In the genomic region with DNA sequence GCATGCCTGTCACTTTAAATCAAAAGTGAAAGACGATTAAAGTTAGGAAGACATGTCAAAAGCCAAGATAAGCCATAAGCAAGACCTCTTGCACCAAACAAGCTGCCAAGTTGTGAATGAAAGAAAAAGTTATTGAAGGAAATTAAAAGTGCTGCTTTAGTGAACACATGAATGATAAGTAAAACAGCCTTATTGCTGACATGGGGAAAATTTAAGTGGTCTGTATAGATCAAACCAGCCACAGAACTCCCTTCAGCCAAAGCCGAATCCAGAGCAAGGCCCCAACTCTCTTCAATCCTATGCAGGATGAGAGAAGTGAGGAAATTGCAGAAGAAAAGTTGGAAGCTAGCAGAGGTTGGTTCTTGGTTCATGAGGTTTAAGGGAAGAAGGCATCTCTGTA, we compare ENCODE assay signal across 23 cellular contexts. TPM values are rescaled to one million over a fixed set of nuclear protein-coding genes. Genes with fewer than 3 reads are reported as not detected.
DNase-seq lines count a peak whose midpoint lies in the region; ATAC-seq, FAIRE-seq and TF ChIP-seq lines count a peak whose summit lies in the region.
"Had no signal": no experiment of that assay in that cellular context is flagged by ENCODE, and none has a peak within 500 bp of the region (broad histone marks: within the 10 kb centered on the region; RNA-seq: fewer than 3 reads in every experiment).

No MANE protein-coding gene starts in this region.

- no peak for DNase-seq in activated CD8-positive, alpha-beta T cell treated with anti-CD3 and anti-CD28 coated beads, Interleukin-2, amount 10 ng/mL, durations not matched to agents 7 days and 5 days
- no peak for DNase-seq in activated CD8-positive, alpha-beta T cell treated with anti-CD3 and anti-CD28 coated beads for 36 hours
- DNase-seq in A549 (ENCODE audit: low read depth in 1 of 2, low spot score in 1 of 2) (no peak), IMR-90 (no peak), head of caudate nucleus (no peak), KG1 (lab: John Stamatoyannopoulos, UW) (no peak)
- DNase-seq in activated CD4-positive, alpha-beta memory T cell treated with anti-CD3 and anti-CD28 coated beads for 36 hours, result no peak
- DNase-seq: NCI-H1048, NCI-H1436, NCI-H1930, NCI-H226, NCI-H524, NCI-H82, PC-9, SIG-M5 had no signal

- H4K20me1 ChIP-seq in IMR-90 (ENCODE audit: insufficient read depth, low read length), result no peaks in the 10 kb centered on the region
- H4K20me1 ChIP-seq: BLaER1 had no signal

- no peak overlapping the region for H3K4me2 ChIP-seq in A549
- no peak overlapping the region for H3K4me2 ChIP-seq in IMR-90 (ENCODE audit: low read depth, low read length)
- H3K4me2 ChIP-seq: BLaER1, KMS-11, PC-9 had no signal

- H3K4me3 Mint-ChIP-seq in activated CD8-positive, alpha-beta T cell treated with anti-CD3 and anti-CD28 coated beads, Interleukin-2, amount 10 ng/mL, durations not matched to agents 7 days and 5 days, result no peak overlapping the region
- no peak overlapping the region for H3K4me3 Mint-ChIP-seq in activated CD8-positive, alpha-beta T cell treated with anti-CD3 and anti-CD28 coated beads for 36 hours
- no peak overlapping the region for H3K4me3 Mint-ChIP-seq in activated CD4-positive, alpha-beta memory T cell treated with anti-CD3 and anti-CD28 coated beads for 36 hours

- H3K18ac ChIP-seq in IMR-90 (ENCODE audit: low read depth, low read length), result no peak overlapping the region

- no peak overlapping the region for H3K4ac ChIP-seq in IMR-90 (ENCODE audit: low read depth, low read length)

- H3K9me1 ChIP-seq in IMR-90 (ENCODE audit: insufficient read depth, low read length), result peaks cover 3% of the 10 kb centered on the region; the same call in 1 of the 2 replicates

- no peak overlapping the region for H2BK5ac ChIP-seq in IMR-90 (ENCODE audit: low read depth, low read length, poor library complexity, severe bottlenecking)

- in situ Hi-C loops in IMR-90 (cut with MboI; ENCODE audit: low sequenced_read_pairs), result loop anchor here (10.0 kb wide), 2 partner anchors 64 to 214 kb away; partner anchors contain the start of genes NQO2 and SERPINB1

- no TSS peak for BruUV-seq in IMR-90 (replicated peaks; lab: Mats Ljungman, UMichigan)

- no peak for TF ChIP-seq EP300 in A549 (IDR thresholded peaks at IDR 0.05)

- dilution Hi-C loops in IMR-90 (cut with HindIII; ENCODE audit: low sequenced_read_pairs, unreplicated experiment), result no loop called here

- H2AK5ac ChIP-seq in IMR-90 (ENCODE audit: low read depth, low read length), result no peak overlapping the region

- ATAC-seq in activated CD8-positive, alpha-beta T cell treated with anti-CD3 and anti-CD28 coated beads, Interleukin-2, amount 10 ng/mL, durations not matched to agents 7 days and 5 days, result no peak
- ATAC-seq in activated CD8-positive, alpha-beta T cell treated with anti-CD3 and anti-CD28 coated beads for 36 hours, result no peak
- ATAC-seq in A549, result no peak
- no peak for ATAC-seq in IMR-90 (ENCODE audit: low read depth)
- ATAC-seq in GM18858 (IDR thresholded peaks at IDR 0.05; ENCODE audit: unreplicated experiment), result no peak

- no peak overlapping the region for H2BK20ac ChIP-seq in IMR-90 (ENCODE audit: low read depth, low read length)

- CTCF ChIA-PET in activated CD8-positive, alpha-beta T cell treated with anti-CD3 and anti-CD28 coated beads, Interleukin-2, amount 10 ng/mL, durations not matched to agents 7 days and 5 days (lab: Charles Lee), result interaction anchor here (0.9 to 2.1 kb wide), 8 partner anchors 9 to 213 kb away, joined by 3 to 12 read pairs (median 4); partner anchors contain the start of genes NQO2 and RIPK1
- CTCF ChIA-PET in activated CD8-positive, alpha-beta T cell treated with anti-CD3 and anti-CD28 coated beads for 36 hours (lab: Charles Lee), result interaction anchor here (0.8 to 1.7 kb wide), 9 partner anchors 9 to 312 kb away, joined by 3 to 6 read pairs (median 4); partner anchors contain the start of genes NQO2 and RIPK1
- CTCF ChIA-PET in A549 (lab: Yijun Ruan, JAX) (interaction anchor here (1.1 to 3.8 kb wide), 4 partner anchors 57 to 106 kb away, joined by 3 to 15 read pairs (median 8); no protein-coding TSS in a partner anchor), IMR-90 (lab: Yijun Ruan, JAX) (no interaction called here)
- CTCF ChIA-PET in activated CD4-positive, alpha-beta memory T cell treated with anti-CD3 and anti-CD28 coated beads for 36 hours (lab: Charles Lee), result interaction anchor here (1.3 to 4.0 kb wide), 3 partner anchors 58 to 70 kb away, joined by 4 to 28 read pairs (median 6); no protein-coding TSS in a partner anchor

- no peak overlapping the region for H4K91ac ChIP-seq in IMR-90 (ENCODE audit: insufficient read depth, low read depth, low read length)

- no peaks in the 10 kb centered on the region; the same call in 1 of the 2 replicates for H3K27me3 ChIP-seq in IMR-90 (ENCODE audit: control insufficient read depth, insufficient read depth, low read length)
- H3K27me3 ChIP-seq: BLaER1 had no signal

- TF ChIP-seq POLR2A in A549 (IDR thresholded peaks at IDR 0.05; ENCODE audit: low read length), result no peak
- no peak for TF ChIP-seq POLR2A in IMR-90 (IDR thresholded peaks at IDR 0.05; ENCODE audit: low read depth, low read length)

- H4K5ac ChIP-seq in IMR-90 (ENCODE audit: low read depth, low read length), result no peak overlapping the region

- H3K36me3 Mint-ChIP-seq in activated CD8-positive, alpha-beta T cell treated with anti-CD3 and anti-CD28 coated beads, Interleukin-2, amount 10 ng/mL, durations not matched to agents 7 days and 5 days (ENCODE audit: low read depth), result no peaks in the 10 kb centered on the region
- H3K36me3 Mint-ChIP-seq in activated CD8-positive, alpha-beta T cell treated with anti-CD3 and anti-CD28 coated beads for 36 hours (ENCODE audit: low read depth), result no peaks in the 10 kb centered on the region
- H3K36me3 Mint-ChIP-seq in activated CD4-positive, alpha-beta memory T cell treated with anti-CD3 and anti-CD28 coated beads for 36 hours, result no peaks in the 10 kb centered on the region

- peaks cover 5% of the 10 kb centered on the region for H3K27me3 Mint-ChIP-seq in activated CD8-positive, alpha-beta T cell treated with anti-CD3 and anti-CD28 coated beads, Interleukin-2, amount 10 ng/mL, durations not matched to agents 7 days and 5 days (ENCODE audit: low read depth)
- H3K27me3 Mint-ChIP-seq in activated CD8-positive, alpha-beta T cell treated with anti-CD3 and anti-CD28 coated beads for 36 hours, result no peaks in the 10 kb centered on the region
- H3K27me3 Mint-ChIP-seq in activated CD4-positive, alpha-beta memory T cell treated with anti-CD3 and anti-CD28 coated beads for 36 hours, result no peaks in the 10 kb centered on the region

- H3K4me3 ChIP-seq in A549 (no peak overlapping the region), IMR-90 (ENCODE audit: insufficient read depth, low read depth, low read length) (no peak overlapping the region)
- H3K4me3 ChIP-seq: BLaER1, PC-9 had no signal

- intact Hi-C loops in activated CD8-positive, alpha-beta T cell treated with anti-CD3 and anti-CD28 coated beads for 36 hours (cut with micrococcal nuclease), result no loop called here
- intact Hi-C loops in IMR-90 (cut with micrococcal nuclease) (loop anchor here (5.0 kb wide), 1 partner anchor 322 kb away; no protein-coding TSS in a partner anchor), head of caudate nucleus (cut with DNase I) (loop anchor here (5.0 to 10.0 kb wide), 2 partner anchors 212 to 284 kb away; no protein-coding TSS in a partner anchor)
- intact Hi-C loops in activated CD4-positive, alpha-beta memory T cell treated with anti-CD3 and anti-CD28 coated beads for 36 hours (cut with micrococcal nuclease), result no loop called here

- no peaks in the 10 kb centered on the region for H3K9me3 Mint-ChIP-seq in activated CD8-positive, alpha-beta T cell treated with anti-CD3 and anti-CD28 coated beads, Interleukin-2, amount 10 ng/mL, durations not matched to agents 7 days and 5 days (ENCODE audit: insufficient read depth)
- H3K9me3 Mint-ChIP-seq in activated CD8-positive, alpha-beta T cell treated with anti-CD3 and anti-CD28 coated beads for 36 hours, result no peaks in the 10 kb centered on the region
- H3K9me3 Mint-ChIP-seq in activated CD4-positive, alpha-beta memory T cell treated with anti-CD3 and anti-CD28 coated beads for 36 hours, result no peaks in the 10 kb centered on the region

- H2BK120ac ChIP-seq in IMR-90 (ENCODE audit: low read depth, low read length), result no peak overlapping the region

- no peak overlapping the region for H2AFZ ChIP-seq in IMR-90 (replicated peaks; ENCODE audit: low read length, poor library complexity)
- H2AFZ ChIP-seq: PC-9 had no signal

- H3K9me3 ChIP-seq in A549 (no peaks in the 10 kb centered on the region), IMR-90 (ENCODE audit: control insufficient read depth, insufficient read depth, low read length) (no peaks in the 10 kb centered on the region)
- H3K9me3 ChIP-seq: BLaER1 had no signal

- H3K27ac ChIP-seq in A549 (no peak overlapping the region), IMR-90 (ENCODE audit: insufficient read depth, low read length) (no peak overlapping the region)
- H3K27ac ChIP-seq: BLaER1, KMS-11, PC-9, RWPE1 had no signal

- peaks cover 11% of the 10 kb centered on the region for H3K4me1 ChIP-seq in A549
- H3K4me1 ChIP-seq in IMR-90 (ENCODE audit: control insufficient read depth, insufficient read depth, low read length), result no peaks in the 10 kb centered on the region; the same call in 1 of the 2 replicates

- H3K56ac ChIP-seq in IMR-90 (ENCODE audit: extremely low read depth, insufficient read depth, low read length), result no peak overlapping the region

- H2AK9ac ChIP-seq in IMR-90 (replicated peaks; ENCODE audit: low read depth, low read length, poor library complexity), result no peak overlapping the region

- H2BK15ac ChIP-seq in IMR-90 (ENCODE audit: low read depth, low read length), result no peak overlapping the region

- TF ChIP-seq RAD21 in A549 (conservative IDR thresholded peaks at IDR 0.05 in 1 of 2, IDR thresholded peaks at IDR 0.05 in 1 of 2) (no peak), IMR-90 (IDR thresholded peaks at IDR 0.05; ENCODE audit: low read length) (no peak)

- H3K36me3 ChIP-seq in IMR-90 (ENCODE audit: control insufficient read depth, insufficient read depth, low read length), result no peaks in the 10 kb centered on the region
- H3K36me3 ChIP-seq: BLaER1 had no signal

- peaks cover 0 to 2% of the 10 kb centered on the region in 2 experiments; a peak in 2 of 4 replicates for H3K79me1 ChIP-seq in IMR-90 (ENCODE audit: low read depth in 1 of 2, low read length in 2 of 2)

- no peak overlapping the region for H4K8ac ChIP-seq in IMR-90 (ENCODE audit: low read depth in 2 of 2, low read length in 2 of 2)

- peak overlapping the region; percentile 36 for H3K27ac Mint-ChIP-seq in activated CD8-positive, alpha-beta T cell treated with anti-CD3 and anti-CD28 coated beads, Interleukin-2, amount 10 ng/mL, durations not matched to agents 7 days and 5 days
- H3K27ac Mint-ChIP-seq in activated CD8-positive, alpha-beta T cell treated with anti-CD3 and anti-CD28 coated beads for 36 hours, result no peak overlapping the region
- H3K27ac Mint-ChIP-seq in activated CD4-positive, alpha-beta memory T cell treated with anti-CD3 and anti-CD28 coated beads for 36 hours, result peak overlapping the region; percentile 15

- FAIRE-seq in A549 (lab: Jason Lieb, UNC), result no peak
- FAIRE-seq: D721Med, GM12892, GM18507, H1 had no signal

- H3K14ac ChIP-seq in IMR-90 (replicated peaks; ENCODE audit: low read depth, low read length), result no peak overlapping the region

- peaks cover 38% of the 10 kb centered on the region for H3K4me1 Mint-ChIP-seq in activated CD8-positive, alpha-beta T cell treated with anti-CD3 and anti-CD28 coated beads, Interleukin-2, amount 10 ng/mL, durations not matched to agents 7 days and 5 days (ENCODE audit: low read depth)
- H3K4me1 Mint-ChIP-seq in activated CD8-positive, alpha-beta T cell treated with anti-CD3 and anti-CD28 coated beads for 36 hours (ENCODE audit: low read depth), result peaks cover 14% of the 10 kb centered on the region
- peaks cover 17% of the 10 kb centered on the region for H3K4me1 Mint-ChIP-seq in activated CD4-positive, alpha-beta memory T cell treated with anti-CD3 and anti-CD28 coated beads for 36 hours (ENCODE audit: low read depth)

- H3K23ac ChIP-seq in IMR-90 (ENCODE audit: low read depth, low read length), result no peak overlapping the region

- TF ChIP-seq CTCF in activated CD8-positive, alpha-beta T cell treated with anti-CD3 and anti-CD28 coated beads for 36 hours (IDR thresholded peaks at IDR 0.05), result no peak
- TF ChIP-seq CTCF in A549 (IDR thresholded peaks at IDR 0.05), result no peak
- no peak for TF ChIP-seq CTCF in IMR-90 (conservative IDR thresholded peaks at IDR 0.05; ENCODE audit: low read depth, low read length)

- POLR2A ChIA-PET in activated CD8-positive, alpha-beta T cell treated with anti-CD3 and anti-CD28 coated beads, Interleukin-2, amount 10 ng/mL, durations not matched to agents 7 days and 5 days (lab: Charles Lee), result interaction anchor here (1.0 to 1.1 kb wide), 2 partner anchors 9 to 69 kb away, joined by 4 to 5 read pairs; partner anchors contain the start of gene RIPK1
- POLR2A ChIA-PET in activated CD8-positive, alpha-beta T cell treated with anti-CD3 and anti-CD28 coated beads for 36 hours (lab: Charles Lee), result interaction anchor here (1.1 kb wide), 1 partner anchor 9 kb away, joined by 4 read pairs; the partner anchor contains the start of gene RIPK1
- POLR2A ChIA-PET in A549 (lab: Yijun Ruan, JAX), result no interaction called here
- POLR2A ChIA-PET in IMR-90 (lab: Charles Lee; ENCODE audit: unreplicated experiment), result no interaction called here
- POLR2A ChIA-PET in activated CD4-positive, alpha-beta memory T cell treated with anti-CD3 and anti-CD28 coated beads for 36 hours (lab: Charles Lee), result interaction anchor here (0.9 to 1.0 kb wide), 2 partner anchors 11 to 71 kb away, joined by 3 read pairs; no protein-coding TSS in a partner anchor

- 48% methylated on average over 2 of the region's 2 CpGs for WGBS in A549 (ENCODE audit: missing lambda C conversion rate)
- no CpG with 5 or more reads among the region's 2 CpGs for WGBS in IMR-90 (ENCODE audit: extremely low coverage in 2 of 2, insufficient read length in 1 of 2), 2 experiments

- no peak overlapping the region for H3K9ac ChIP-seq in IMR-90 (ENCODE audit: low read depth, low read length)
- H3K9ac ChIP-seq: BLaER1, KMS-11 had no signal

RNA-seq across cellular contexts. Expression of gene RIPK1, which starts 9.3 kb away (rescaled TPM):
- 10 to 100 TPM; 28.0 to 28.1 TPM for total RNA-seq in activated CD8-positive, alpha-beta T cell treated with anti-CD3 and anti-CD28 coated beads, Interleukin-2, amount 10 ng/mL, durations not matched to agents 7 days and 5 days
- 1 to 10 TPM; 8.8 to 9.0 TPM for total RNA-seq in activated CD8-positive, alpha-beta T cell treated with anti-CD3 and anti-CD28 coated beads for 36 hours
- polyA plus RNA-seq in A549 (2011; rRNA removed) (13.5 and 14.3 TPM in 2 replicates), A549 (2017; fragmentation: RNase III; extraction: RNeasy Plus Mini Kit Qiagen cat#74134 plus additional on column Dnase treatment) (10.4 to 12.2 TPM (median 10.6 TPM) in 3 replicates), IMR-90 (2012; rRNA removed) (11.9 and 12.6 TPM in 2 replicates)
- polyA plus RNA-seq in A549 (2012; cell fraction: cytosol; rRNA removed), result 5.3 and 5.9 TPM in 2 replicates
- 5.5 and 8.5 TPM in 2 replicates for polyA plus RNA-seq in A549 (2012; cell fraction: nucleus; rRNA removed)
- 11.1 and 12.0 TPM in 2 replicates for polyA minus RNA-seq in A549 (2011; rRNA and poly(A)+ RNA removed)
- total RNA-seq in IMR-90 (2012; rRNA removed), result 25.6 and 28.6 TPM in 2 replicates
- polyA plus RNA-seq in IMR-90 (2012; cell fraction: cytosol; rRNA removed), result 4.5 and 7.2 TPM in 2 replicates
- polyA plus RNA-seq in IMR-90 (2012; cell fraction: nucleus; rRNA removed; ENCODE audit: low replicate concordance), result 9.3 and 27.5 TPM in 2 replicates
- 10 to 100 TPM; 18.5 to 18.6 TPM for total RNA-seq in activated CD4-positive, alpha-beta memory T cell treated with anti-CD3 and anti-CD28 coated beads for 36 hours

RNA-seq across cellular contexts. Expression of gene NQO2, which starts 59.3 kb away (rescaled TPM):
- 10 to 100 TPM; 21.2 to 21.4 TPM for total RNA-seq in activated CD8-positive, alpha-beta T cell treated with anti-CD3 and anti-CD28 coated beads, Interleukin-2, amount 10 ng/mL, durations not matched to agents 7 days and 5 days
- 10 to 100 TPM; 23.8 to 24.7 TPM for total RNA-seq in activated CD8-positive, alpha-beta T cell treated with anti-CD3 and anti-CD28 coated beads for 36 hours
- polyA plus RNA-seq in A549 (2011; rRNA removed), result 77.0 and 86.5 TPM in 2 replicates
- 78.6 and 80.2 TPM in 2 replicates for polyA plus RNA-seq in A549 (2012; cell fraction: cytosol; rRNA removed)
- polyA plus RNA-seq in A549 (2012; cell fraction: nucleus; rRNA removed), result 37.9 and 48.4 TPM in 2 replicates
- 61.3 to 70.6 TPM (median 67.2 TPM) in 3 replicates for polyA plus RNA-seq in A549 (2017; fragmentation: RNase III; extraction: RNeasy Plus Mini Kit Qiagen cat#74134 plus additional on column Dnase treatment)
- 47.2 and 54.9 TPM in 2 replicates for polyA minus RNA-seq in A549 (2011; rRNA and poly(A)+ RNA removed)
- total RNA-seq in IMR-90 (2012; rRNA removed), result 59.4 and 72.1 TPM in 2 replicates
- polyA plus RNA-seq in IMR-90 (2012; rRNA removed), result 41.9 and 42.5 TPM in 2 replicates
- 31.1 and 51.6 TPM in 2 replicates for polyA plus RNA-seq in IMR-90 (2012; cell fraction: cytosol; rRNA removed)
- 13.5 and 24.4 TPM in 2 replicates for polyA plus RNA-seq in IMR-90 (2012; cell fraction: nucleus; rRNA removed; ENCODE audit: low replicate concordance)
- total RNA-seq in activated CD4-positive, alpha-beta memory T cell treated with anti-CD3 and anti-CD28 coated beads for 36 hours, result 10 to 100 TPM; 36.1 to 38.9 TPM

RNA-seq across cellular contexts. Expression of gene BPHL, which starts 59.6 kb away (rescaled TPM):
- 1 to 10 TPM; 5.5 to 8.0 TPM for total RNA-seq in activated CD8-positive, alpha-beta T cell treated with anti-CD3 and anti-CD28 coated beads, Interleukin-2, amount 10 ng/mL, durations not matched to agents 7 days and 5 days
- total RNA-seq in activated CD8-positive, alpha-beta T cell treated with anti-CD3 and anti-CD28 coated beads for 36 hours, result 1 to 10 TPM; 8.4 to 9.5 TPM
- polyA plus RNA-seq in A549 (2011; rRNA removed) (25.4 and 25.5 TPM in 2 replicates), A549 (2017; fragmentation: RNase III; extraction: RNeasy Plus Mini Kit Qiagen cat#74134 plus additional on column Dnase treatment) (14.9 to 18.7 TPM (median 16.5 TPM) in 3 replicates), IMR-90 (2012; rRNA removed) (13.8 and 14.7 TPM in 2 replicates)
- polyA plus RNA-seq in A549 (2012; cell fraction: cytosol; rRNA removed), result 10.6 and 12.0 TPM in 2 replicates
- polyA plus RNA-seq in A549 (2012; cell fraction: nucleus; rRNA removed), result 7.2 and 10.3 TPM in 2 replicates
- 11.4 and 12.4 TPM in 2 replicates for polyA minus RNA-seq in A549 (2011; rRNA and poly(A)+ RNA removed)
- total RNA-seq in IMR-90 (2012; rRNA removed), result 15.8 and 16.3 TPM in 2 replicates
- 7.0 and 8.4 TPM in 2 replicates for polyA plus RNA-seq in IMR-90 (2012; cell fraction: cytosol; rRNA removed)
- polyA plus RNA-seq in IMR-90 (2012; cell fraction: nucleus; rRNA removed; ENCODE audit: low replicate concordance), result 9.6 and 25.1 TPM in 2 replicates
- 10 to 100 TPM; 10.1 to 11.4 TPM for total RNA-seq in activated CD4-positive, alpha-beta memory T cell treated with anti-CD3 and anti-CD28 coated beads for 36 hours

Comparison
In these comparisons a context has a peak if more than half of its experiments do, and no peak if none do; other contexts are left out.
1. POLR2A ChIA-PET loops: an anchor here in activated CD8-positive, alpha-beta T cell treated with anti-CD3 and anti-CD28 coated beads, Interleukin-2, amount 10 ng/mL, durations not matched to agents 7 days and 5 days (1.0 to 1.1 kb wide), activated CD8-positive, alpha-beta T cell treated with anti-CD3 and anti-CD28 coated beads for 36 hours (1.1 kb wide) and activated CD4-positive, alpha-beta memory T cell treated with anti-CD3 and anti-CD28 coated beads for 36 hours (0.9 to 1.0 kb wide); none called in A549 and IMR-90.
2. intact Hi-C loops: an anchor here in IMR-90 (5.0 kb wide) and head of caudate nucleus (5.0 to 10.0 kb wide); none called in activated CD8-positive, alpha-beta T cell treated with anti-CD3 and anti-CD28 coated beads for 36 hours and activated CD4-positive, alpha-beta memory T cell treated with anti-CD3 and anti-CD28 coated beads for 36 hours.